25 cellular contexts compared by ENCODE assay signal in the genomic region with DNA sequence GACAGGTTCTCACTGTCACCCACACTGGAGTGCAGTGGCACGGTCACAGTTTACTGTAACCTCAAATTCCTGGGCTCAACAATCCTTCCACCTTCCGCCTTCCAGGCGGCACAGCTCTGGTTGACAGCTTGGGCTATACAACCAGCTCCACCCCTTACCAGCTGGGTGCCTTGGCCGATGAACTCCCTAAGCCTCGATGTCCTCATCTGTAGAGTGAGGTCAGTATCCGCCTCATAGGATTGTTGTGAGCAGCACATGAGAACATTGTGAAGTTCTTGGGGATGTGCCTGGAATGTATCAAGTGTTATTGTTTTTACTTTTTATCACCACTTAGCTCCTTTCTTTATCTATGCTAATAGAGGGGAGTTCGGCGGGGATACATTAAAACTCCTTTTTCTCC. TPM values are rescaled to one million over a fixed set of nuclear protein-coding genes. Genes with fewer than 3 reads are reported as not detected.
DNase-seq lines count a peak whose midpoint lies in the region; ATAC-seq, FAIRE-seq and TF ChIP-seq lines count a peak whose summit lies in the region.
"Had no signal": no experiment of that assay in that cellular context is flagged by ENCODE, and none has a peak within 500 bp of the region (broad histone marks: within the 10 kb centered on the region; RNA-seq: fewer than 3 reads in every experiment).

No MANE protein-coding gene starts in this region.

- H3K36me3 ChIP-seq in astrocyte (ENCODE audit: insufficient read depth, low read length) (no peaks in the 10 kb centered on the region), testis (ENCODE audit: low read depth, missing control alignments) (no peaks in the 10 kb centered on the region)
- H3K36me3 ChIP-seq: BLaER1 treated with 17β-estradiol and CSF1 and Interleukin-3, amounts not matched to agents 10 nM and 100 nM had no signal

- H3K79me2 ChIP-seq in astrocyte (ENCODE audit: insufficient read depth, low read length) = no peaks in the 10 kb centered on the region

- no peak overlapping the region for H3K27ac Mint-ChIP-seq in astrocyte (ENCODE audit: unreplicated experiment)
- H3K27ac Mint-ChIP-seq: CD4-positive, alpha-beta memory T cell; IgD-negative memory B cell had no signal

- H2AFZ ChIP-seq in astrocyte (ENCODE audit: low read depth, low read length) = no peak overlapping the region

- FAIRE-seq in astrocyte (lab: Jason Lieb, UNC) = no peak
- FAIRE-seq: GM18507, RCC 7860 had no signal

- H3K27me3 ChIP-seq in astrocyte (ENCODE audit: insufficient read depth, low read length) (no peaks in the 10 kb centered on the region), testis (no peaks in the 10 kb centered on the region)
- H3K27me3 ChIP-seq: BLaER1 treated with 17β-estradiol and CSF1 and Interleukin-3, amounts not matched to agents 10 nM and 100 nM had no signal

- H3K4me2 ChIP-seq in astrocyte (ENCODE audit: low read length) = no peak overlapping the region
- H3K4me2 ChIP-seq: BLaER1 treated with 17β-estradiol and CSF1 and Interleukin-3, amounts not matched to agents 10 nM and 100 nM had no signal

- H3K9me3 Mint-ChIP-seq in astrocyte (ENCODE audit: unreplicated experiment) = peaks cover 5% of the 10 kb centered on the region

- H4K20me1 ChIP-seq in astrocyte (ENCODE audit: insufficient read depth, low read length) = no peaks in the 10 kb centered on the region
- H4K20me1 ChIP-seq: BLaER1 treated with 17β-estradiol and CSF1 and Interleukin-3, amounts not matched to agents 10 nM and 100 nM had no signal

- intact Hi-C loops in testis (cut with DNase I; ENCODE audit: low total_unique reads) = loop anchor here (5.0 kb wide), 1 partner anchor 362 kb away; no protein-coding TSS in a partner anchor

- no peak for TF ChIP-seq POLR2A in testis (IDR thresholded peaks at IDR 0.05)

- H3K9ac ChIP-seq in astrocyte (ENCODE audit: low read length) = no peak overlapping the region
- H3K9ac ChIP-seq: BLaER1 treated with 17β-estradiol and CSF1 and Interleukin-3, amounts not matched to agents 10 nM and 100 nM had no signal

- H3K4me3 ChIP-seq in astrocyte (ENCODE audit: insufficient read depth, low read depth, low read length) (no peak overlapping the region), fibroblast of pulmonary artery (replicated peaks; ENCODE audit: low read depth, low read length) (no peak overlapping the region), testis (no peak overlapping the region)
- H3K4me3 ChIP-seq: BLaER1 treated with 17β-estradiol and CSF1 and Interleukin-3, amounts not matched to agents 10 nM and 100 nM had no signal

- H3K4me1 Mint-ChIP-seq in astrocyte (ENCODE audit: low read depth, unreplicated experiment) = peaks cover 4% of the 10 kb centered on the region
- H3K4me1 Mint-ChIP-seq: CD4-positive, alpha-beta memory T cell; IgD-negative memory B cell had no signal

- H3K4me1 ChIP-seq in astrocyte (ENCODE audit: insufficient read depth, low read length) (no peaks in the 10 kb centered on the region), testis (peaks cover 4% of the 10 kb centered on the region)
- H3K4me1 ChIP-seq: BLaER1 treated with 17β-estradiol and CSF1 and Interleukin-3, amounts not matched to agents 10 nM and 100 nM had no signal

- H3K36me3 Mint-ChIP-seq in astrocyte (ENCODE audit: low read depth, unreplicated experiment) = peaks cover 9% of the 10 kb centered on the region
- H3K36me3 Mint-ChIP-seq: CD4-positive, alpha-beta memory T cell; IgD-negative memory B cell had no signal

- DNase-seq in NCI-H82 (lab: John Stamatoyannopoulos, UW) (peak; percentile 9), NCI-H82 treated with DMSO at 0.1 percent for 48 hours (lab: John Stamatoyannopoulos, UW; ENCODE audit: unreplicated experiment) (no peak), astrocyte (ENCODE audit: low read depth) (peak; percentile 24), fibroblast of pulmonary artery (ENCODE audit: low read depth) (peak; percentile 56), testis (peak; percentile 39), NCI-H524 (lab: John Stamatoyannopoulos, UW) (no peak), NOMO-1 treated with DMSO at 0.1 percent for 48 hours (lab: John Stamatoyannopoulos, UW; ENCODE audit: unreplicated experiment) (no peak)
- DNase-seq: 8988T; CD4-positive, alpha-beta memory T cell; DMS153; GDM1; GOT3; HCEC 1CT; NCI-H1417; NCI-H187; NCI-H2107; NCI-H446 treated with DMSO at 0.1 percent for 48 hours; NCI-H748 treated with DMSO at 0.1 percent for 48 hours had no signal

- H3K9me3 ChIP-seq in astrocyte (ENCODE audit: insufficient read depth, low read depth, low read length) = no peaks in the 10 kb centered on the region
- no peaks in the 10 kb centered on the region for H3K9me3 ChIP-seq in testis

- WGBS in testis, 2 donors = 41% methylated on average over 8 of the region's 8 CpGs

- no peak overlapping the region for H3K4me3 Mint-ChIP-seq in astrocyte (ENCODE audit: unreplicated experiment)
- H3K4me3 Mint-ChIP-seq: CD4-positive, alpha-beta memory T cell; IgD-negative memory B cell had no signal

- H3K27ac ChIP-seq in astrocyte (ENCODE audit: low read depth, low read length) = no peak overlapping the region
- no peak overlapping the region for H3K27ac ChIP-seq in testis
- H3K27ac ChIP-seq: BLaER1 treated with 17β-estradiol and CSF1 and Interleukin-3, amounts not matched to agents 10 nM and 100 nM had no signal

- H3K27me3 Mint-ChIP-seq in astrocyte (ENCODE audit: low read depth, unreplicated experiment) = no peaks in the 10 kb centered on the region

- TF ChIP-seq CTCF in astrocyte (IDR thresholded peaks at IDR 0.05; ENCODE audit: insufficient read depth, low read depth, low read length) = no peak
- no peak for TF ChIP-seq CTCF in fibroblast of pulmonary artery (IDR thresholded peaks at IDR 0.05; ENCODE audit: low read length, missing control alignments)
- TF ChIP-seq CTCF in testis (IDR thresholded peaks at IDR 0.05) = no peak

- no peak for ATAC-seq in HG02884 (IDR thresholded peaks at IDR 0.05; ENCODE audit: unreplicated experiment)

RNA-seq across cellular contexts. Expression of a gene that starts 23.3 kb away (rescaled TPM):
- total RNA-seq in astrocyte (1,149 and 1,154 TPM in 2 replicates), testis (10 to 100 TPM; 84.2 to 87.5 TPM)
- 57.4 TPM for polyA plus RNA-seq in testis (ENCODE audit: insufficient read depth, low read depth, low replicate concordance)
- total RNA-seq: HT1080, SK-MEL-5 had no signal
- polyA plus RNA-seq: CD4-positive, alpha-beta memory T cell had no signal

Comparison
In these comparisons a context has a peak if more than half of its experiments do, and no peak if none do; other contexts are left out.
1. DNase-seq: peak in NCI-H82 (single experiment), astrocyte (single experiment), fibroblast of pulmonary artery (single experiment) and testis (single experiment); none in NCI-H82 treated with DMSO at 0.1 percent for 48 hours (single experiment), NCI-H524 (0 of 2) and NOMO-1 treated with DMSO at 0.1 percent for 48 hours (single experiment).
2. RNA of a gene that starts 23.3 kb away (total RNA-seq): 1,149 to 1,154 TPM in astrocyte; 84.2 to 87.5 TPM in testis; every median in the first group is over 10 times any median in the second.